28 cellular contexts compared by ENCODE assay signal in the genomic region with DNA sequence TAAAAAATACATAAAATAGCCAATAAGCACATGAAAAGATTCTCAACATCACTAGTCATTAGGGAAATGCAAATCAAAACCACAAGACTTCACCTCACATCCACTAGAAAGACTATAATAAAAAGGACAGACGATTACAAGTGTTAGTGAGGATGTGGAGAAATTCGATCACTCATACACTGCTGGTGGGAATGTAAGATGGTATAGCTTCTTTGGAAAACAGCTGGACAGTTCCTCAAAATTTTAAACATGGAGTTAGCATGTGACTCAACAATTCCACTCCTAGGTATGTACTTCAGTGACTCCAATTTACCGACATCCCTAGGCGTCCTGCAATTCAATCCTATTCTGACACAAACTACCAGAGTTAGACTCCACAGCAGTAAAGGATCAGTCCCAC.
"Had no signal": no experiment of that assay in that cellular context is flagged by ENCODE, and none has a peak within 500 bp of the region (broad histone marks: within the 10 kb centered on the region; RNA-seq: fewer than 3 reads in every experiment).

No MANE protein-coding gene starts in this region.

- H3K4me1 ChIP-seq: lower lobe of right lung, psoas muscle, testis, upper lobe of right lung had no signal

- H3K27ac Mint-ChIP-seq: effector memory CD8-positive, alpha-beta T cell; immature natural killer cell; naive thymus-derived CD8-positive, alpha-beta T cell; stimulated activated memory B cell treated with anti-CD40 and anti-IgM and Interleukin-4, amounts not matched to agents 10 μg/mL and 1 μg/mL and 100 μg/mL, for 72 hours had no signal

- H3K36me3 ChIP-seq: esophagus squamous epithelium, lower lobe of right lung, ovary, sigmoid colon, spleen, tibial artery, upper lobe of right lung, uterus had no signal

- H3K27ac ChIP-seq: esophagus squamous epithelium, lower lobe of right lung, ovary, psoas muscle, sigmoid colon, skin epidermis, spleen, testis, tibial artery, upper lobe of right lung had no signal

- DNase-seq: cortex of kidney; effector memory CD8-positive, alpha-beta T cell; erythroblast; esophagus squamous epithelium; foreskin melanocyte; glutamatergic neuron; hypothalamus; immature natural killer cell; islet precursor cell; kidney glomerular epithelial cell; left ventricle myocardium superior; lower lobe of right lung; naive thymus-derived CD8-positive, alpha-beta T cell; occipital lobe; ovary; posterior cingulate gyrus; psoas muscle; right cardiac atrium; sigmoid colon; spleen; stimulated activated CD4-positive, alpha-beta T cell treated with anti-CD3 and anti-CD28 coated beads, Interleukin-4, amount 100 ng/mL, for 4 hours; stimulated activated naive CD8-positive, alpha-beta T cell treated with anti-CD3 and anti-CD28 coated beads, Interleukin-15, Interleukin-2, amounts not matched to agents 100 U/mL and 50 U/mL, for 24 hours; testis; tibial artery; upper lobe of right lung; uterus had no signal

- H3K4me3 ChIP-seq: esophagus squamous epithelium, lower lobe of right lung, ovary, psoas muscle, sigmoid colon, skin epidermis, spleen, testis, tibial artery, upper lobe of right lung, uterus had no signal

- H3K36me3 Mint-ChIP-seq: immature natural killer cell; naive thymus-derived CD8-positive, alpha-beta T cell; stimulated activated memory B cell treated with anti-CD40 and anti-IgM and Interleukin-4, amounts not matched to agents 10 μg/mL and 1 μg/mL and 100 μg/mL, for 72 hours had no signal

- ATAC-seq: effector memory CD8-positive, alpha-beta T cell; lower lobe of right lung; naive thymus-derived CD8-positive, alpha-beta T cell; psoas muscle; right cardiac atrium; stimulated activated memory B cell treated with anti-CD40 and anti-IgM and Interleukin-4, amounts not matched to agents 10 μg/mL and 1 μg/mL and 100 μg/mL, for 72 hours; stimulated activated naive CD8-positive, alpha-beta T cell treated with anti-CD3 and anti-CD28 coated beads, Interleukin-15, Interleukin-2, amounts not matched to agents 100 U/mL and 50 U/mL, for 24 hours; upper lobe of right lung had no signal

- H3K9me3 Mint-ChIP-seq: effector memory CD8-positive, alpha-beta T cell; naive thymus-derived CD8-positive, alpha-beta T cell; stimulated activated memory B cell treated with anti-CD40 and anti-IgM and Interleukin-4, amounts not matched to agents 10 μg/mL and 1 μg/mL and 100 μg/mL, for 72 hours had no signal

- H3K9me3 ChIP-seq: esophagus squamous epithelium, lower lobe of right lung, ovary, psoas muscle, sigmoid colon, spleen, testis, tibial artery, upper lobe of right lung, uterus had no signal

- H3K27me3 ChIP-seq: ovary, sigmoid colon, spleen, testis, tibial artery, upper lobe of right lung, uterus had no signal
